1 cellular context compared by ENCODE assay signal in the genomic region with DNA sequence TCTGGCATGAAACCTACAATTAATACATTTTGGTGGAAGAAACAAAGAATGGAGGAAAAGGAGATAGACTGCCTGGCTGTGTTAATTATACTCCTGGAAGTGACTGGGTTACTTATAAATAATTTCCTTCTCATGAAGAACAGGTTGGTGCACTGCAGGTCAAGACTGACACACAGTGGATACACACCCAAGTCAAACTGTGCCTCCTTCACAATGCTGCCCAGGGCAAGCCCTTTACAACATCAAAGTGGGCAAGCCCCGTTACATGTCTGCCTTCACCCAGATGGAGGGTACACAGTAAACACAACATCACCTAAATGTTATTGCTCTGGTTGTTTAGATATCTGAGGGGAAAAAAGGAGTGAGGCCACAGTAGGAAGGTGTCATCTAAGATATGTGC.
TF ChIP-seq lines count a peak whose summit lies in the region.

No MANE protein-coding gene starts in this region.

TF ChIP-seq in GM12878, 131 proteins besides CTCF, POLR2A, EP300 and RAD21 (continued from another document):
- TF ChIP-seq JUND (IDR thresholded peaks at IDR 0.05; ENCODE audit: low read depth, low read length), result no peak
- TF ChIP-seq CHD2 (IDR thresholded peaks at IDR 0.05; ENCODE audit: borderline replicate concordance, low read depth, low read length), result no peak
- TF ChIP-seq ZBTB4 (CRISPR knock-in tag; IDR thresholded peaks at IDR 0.05), result no peak
- no peak for TF ChIP-seq KLF5 (IDR thresholded peaks at IDR 0.05; ENCODE audit: partially characterized antibody)
- TF ChIP-seq ZNF274 (IDR thresholded peaks at IDR 0.05; ENCODE audit: insufficient read depth, insufficient read length), result no peak
- TF ChIP-seq RELA (IDR thresholded peaks at IDR 0.05; ENCODE audit: borderline replicate concordance, partially characterized antibody), result no peak
- TF ChIP-seq SUPT20H (IDR thresholded peaks at IDR 0.05; ENCODE audit: borderline replicate concordance, control insufficient read depth, low read depth, low read length), result no peak
